8 cellular contexts compared by ENCODE assay signal in genomic region chrX:38260231-38260630, GRCh38. TPM values are rescaled to one million over a fixed set of nuclear protein-coding genes. Genes with fewer than 3 reads are reported as not detected.
DNase-seq lines count a peak whose midpoint lies in the region; ATAC-seq and TF ChIP-seq lines count a peak whose summit lies in the region.
"Had no signal": no experiment of that assay in that cellular context is flagged by ENCODE, and none has a peak within 500 bp of the region (broad histone marks: within the 10 kb centered on the region; RNA-seq: fewer than 3 reads in every experiment).

No MANE protein-coding gene starts in this region.

- H4K8ac ChIP-seq in mesendoderm (ENCODE audit: low read depth, low read length): no peak overlapping the region

- H3K27me3 Mint-ChIP-seq in effector memory CD8-positive, alpha-beta T cell: peaks cover under 1 to 6% of the 10 kb centered on the region in 2 donors

- no peak overlapping the region for H3K4me3 ChIP-seq in mesendoderm (ENCODE audit: low read length)

- H3K27ac Mint-ChIP-seq in effector memory CD8-positive, alpha-beta T cell: no peak overlapping the region
- H3K27ac Mint-ChIP-seq: T-helper 1 cell treated with Interleukin-12 subunit alpha and Interleukin-12 subunit beta and Interleukin-4 antibody, amounts not matched to agents 30 μg/mL and 1 μg/mL, for 36 hours had no signal

- no peak overlapping the region for H2BK15ac ChIP-seq in mesendoderm (replicated peaks; ENCODE audit: low read depth)

- no peaks in the 10 kb centered on the region for H3K36me3 Mint-ChIP-seq in effector memory CD8-positive, alpha-beta T cell (ENCODE audit: insufficient read depth)

- no peak overlapping the region for H3K4ac ChIP-seq in mesendoderm (ENCODE audit: low read depth, low read length)

- H3K56ac ChIP-seq in mesendoderm (ENCODE audit: low read length): no peak overlapping the region

- DNase-seq in SW480 (ENCODE audit: low spot score) (peak; percentile 6), mesendoderm (peak; percentile 65), ecto neural progenitor cell (ENCODE audit: low spot score) (no peak), substantia nigra (lab: John Stamatoyannopoulos, UW) (no peak)
- DNase-seq in effector memory CD8-positive, alpha-beta T cell: no peak

- peak; percentile 73 for ATAC-seq in HG03159 (IDR thresholded peaks at IDR 0.05; ENCODE audit: unreplicated experiment)
- ATAC-seq in effector memory CD8-positive, alpha-beta T cell (replicated peaks): no peak

- H3K9me3 Mint-ChIP-seq in effector memory CD8-positive, alpha-beta T cell: no peaks in the 10 kb centered on the region
- H3K9me3 Mint-ChIP-seq: T-helper 1 cell treated with Interleukin-12 subunit alpha and Interleukin-12 subunit beta and Interleukin-4 antibody, amounts not matched to agents 30 μg/mL and 1 μg/mL, for 36 hours had no signal

- H2BK5ac ChIP-seq in mesendoderm (ENCODE audit: low read length): no peak overlapping the region

- no peak overlapping the region for H3K18ac ChIP-seq in mesendoderm (ENCODE audit: low read length)

- no peaks in the 10 kb centered on the region for H3K79me2 ChIP-seq in mesendoderm (ENCODE audit: control insufficient read depth, insufficient read depth, low read length)

- no peak overlapping the region for H3K4me2 ChIP-seq in mesendoderm (ENCODE audit: low read length)

- no peaks in the 10 kb centered on the region for H3K79me1 ChIP-seq in mesendoderm (ENCODE audit: low read length)

- H4K5ac ChIP-seq in mesendoderm (ENCODE audit: low read length): no peak overlapping the region

- H3K9ac ChIP-seq in mesendoderm (ENCODE audit: low read length): no peak overlapping the region

- H2BK120ac ChIP-seq in mesendoderm (ENCODE audit: low read depth, low read length): no peak overlapping the region

- H3K4me1 Mint-ChIP-seq in effector memory CD8-positive, alpha-beta T cell (ENCODE audit: low read depth in 2 of 2): no peaks in the 10 kb centered on the region

- H3K4me1 ChIP-seq in mesendoderm (ENCODE audit: control insufficient read depth, low read depth, low read length): no peaks in the 10 kb centered on the region

- no CpG with 5 or more reads among the region's 4 CpGs for WGBS in mesendoderm (ENCODE audit: extremely low coverage, insufficient coverage, low lambda C conversion rate)

- peak; percentile 66 for TF ChIP-seq CTCF in GM12872 (IDR thresholded peaks at IDR 0.05; ENCODE audit: insufficient read depth, low read depth, low read length)

- H3K36me3 ChIP-seq in mesendoderm (ENCODE audit: control insufficient read depth, insufficient read depth, low read length): no peaks in the 10 kb centered on the region

- no peak overlapping the region for H3K23ac ChIP-seq in mesendoderm (ENCODE audit: low read length)

- H3K4me3 Mint-ChIP-seq in effector memory CD8-positive, alpha-beta T cell: no peak overlapping the region
- H3K4me3 Mint-ChIP-seq: T-helper 1 cell treated with Interleukin-12 subunit alpha and Interleukin-12 subunit beta and Interleukin-4 antibody, amounts not matched to agents 30 μg/mL and 1 μg/mL, for 36 hours had no signal

- H3K27me3 ChIP-seq in mesendoderm (ENCODE audit: insufficient read depth, low read length, poor library complexity): no peaks in the 10 kb centered on the region

- no peak overlapping the region for H3K27ac ChIP-seq in mesendoderm (ENCODE audit: low read depth, low read length)
- no peak overlapping the region for H3K27ac ChIP-seq in substantia nigra (ENCODE audit: low read depth, low read length, poor library complexity, severe bottlenecking)

- H2AK5ac ChIP-seq in mesendoderm (ENCODE audit: low read length): no peak overlapping the region

RNA-seq across cellular contexts. Expression of gene SRPX, which starts 39.6 kb away (rescaled TPM):
- polyA plus RNA-seq in mesendoderm (2013, experiment 1 of 2): 4.9 TPM
- 4.8 TPM for polyA plus RNA-seq in mesendoderm (2013, experiment 2 of 2)

Comparison
In these comparisons a context has a peak if more than half of its experiments do, and no peak if none do; other contexts are left out.
1. DNase-seq: peak in SW480 (single experiment) and mesendoderm (single experiment); none in ecto neural progenitor cell (single experiment), substantia nigra (0 of 49) and effector memory CD8-positive, alpha-beta T cell (0 of 3).